Comparison of ENCODE assay signal across 8 cellular contexts in the genomic region with DNA sequence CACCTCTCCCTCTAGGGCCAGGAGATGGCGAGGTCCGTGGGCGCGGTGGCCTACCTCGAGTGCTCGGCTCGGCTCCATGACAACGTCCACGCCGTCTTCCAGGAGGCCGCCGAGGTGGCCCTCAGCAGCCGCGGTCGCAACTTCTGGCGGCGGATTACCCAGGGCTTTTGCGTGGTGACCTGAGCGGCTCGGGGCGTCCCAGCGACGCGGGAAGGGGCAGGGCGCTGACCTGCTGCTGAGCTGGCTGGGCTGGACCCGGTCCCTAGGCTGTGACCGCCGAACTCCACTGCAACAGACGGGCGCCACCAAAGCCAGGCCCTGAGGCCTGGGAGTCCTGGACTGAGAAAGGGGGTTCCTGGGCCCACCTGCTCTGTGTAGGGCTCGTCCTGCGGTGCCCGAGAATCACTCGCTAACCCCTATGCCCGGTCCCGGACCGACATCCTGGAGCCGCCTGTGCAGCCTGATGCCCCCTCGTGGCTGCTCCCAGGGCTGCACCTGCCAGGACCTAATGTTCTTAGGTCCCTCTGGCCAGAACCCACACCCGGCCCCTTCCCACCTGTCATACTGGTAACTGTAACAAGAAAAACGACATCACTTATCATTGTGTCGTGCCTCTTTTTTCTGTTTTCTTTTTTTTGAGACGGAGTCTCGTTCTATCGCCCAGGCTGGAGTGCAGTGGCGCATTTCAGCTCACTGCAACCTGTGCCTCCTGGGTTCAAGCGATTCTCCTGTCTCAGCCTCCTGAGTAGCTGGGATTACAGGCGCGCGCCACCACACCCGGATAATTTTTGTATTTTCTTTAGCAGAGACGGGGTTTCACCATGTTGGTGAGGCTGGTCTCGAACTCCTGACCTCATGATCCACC. TPM values are rescaled to one million over a fixed set of nuclear protein-coding genes. Genes with fewer than 3 reads are reported as not detected.
DNase-seq lines count a peak whose midpoint lies in the region; ATAC-seq and TF ChIP-seq lines count a peak whose summit lies in the region.

No MANE protein-coding gene starts in this region.

- H3K9ac ChIP-seq in smooth muscle cell (ENCODE audit: low read depth), result no peak overlapping the region

- peaks cover 14% of the 10 kb centered on the region for H3K4me1 Mint-ChIP-seq in CD14-positive monocyte

- H3K27me3 ChIP-seq in iPS DF 6.9 (ENCODE audit: control insufficient read depth, insufficient read depth, low read length), result no peaks in the 10 kb centered on the region
- H3K27me3 ChIP-seq in smooth muscle cell (ENCODE audit: low read depth), result no peaks in the 10 kb centered on the region

- H2AFZ ChIP-seq in smooth muscle cell (ENCODE audit: low read depth), result no peak overlapping the region

- H3K4me1 ChIP-seq in iPS DF 6.9 (ENCODE audit: control insufficient read depth, insufficient read depth, low read length), result no peaks in the 10 kb centered on the region
- H3K4me1 ChIP-seq in smooth muscle cell (ENCODE audit: low read depth), result no peaks in the 10 kb centered on the region

- peaks cover 4% of the 10 kb centered on the region for H3F3A ChIP-seq in smooth muscle cell (ENCODE audit: low read depth)

- in situ Hi-C loops in astrocyte of the cerebellum (cut with HindIII; ENCODE audit: low sequenced_read_pairs), result no loop called here

- H3K36me3 ChIP-seq in iPS DF 6.9 (ENCODE audit: control insufficient read depth, insufficient read depth, low read length) (no peaks in the 10 kb centered on the region), smooth muscle cell (ENCODE audit: low read depth) (no peaks in the 10 kb centered on the region)

- H3K27me3 Mint-ChIP-seq in CD14-positive monocyte (ENCODE audit: low read depth in 3 of 3), result peaks cover 12 to 32% (median 30%) of the 10 kb centered on the region in 3 donors

- DNase-seq in CD14-positive monocyte (ENCODE audit: low spot score), result peak; percentile 71
- peak in 63 of 76 experiments; percentile 6 to 78 (median 51) for DNase-seq in HUDEP-2 (lab: John Stamatoyannopoulos, UW; ENCODE audit: unreplicated experiment in 76 of 76)
- peak; percentile 35 for DNase-seq in T-helper 22 cell (ENCODE audit: low read depth)
- DNase-seq in astrocyte of the cerebellum (ENCODE audit: low read depth), result peak; percentile 38
- DNase-seq in iPS DF 6.9 (ENCODE audit: low read depth, low spot score), result no peak
- peak; percentile 21 for DNase-seq in smooth muscle cell (lab: John Stamatoyannopoulos, UW; ENCODE audit: unreplicated experiment)
- DNase-seq in cortex of kidney (lab: John Stamatoyannopoulos, UW), result no peak

- H4K20me1 ChIP-seq in smooth muscle cell (ENCODE audit: low read depth), result no peaks in the 10 kb centered on the region

- no peak overlapping the region for H3K27ac ChIP-seq in iPS DF 6.9 (ENCODE audit: low read length)
- H3K27ac ChIP-seq in smooth muscle cell (ENCODE audit: low read depth), result no peak overlapping the region

- WGBS in iPS DF 6.9 (ENCODE audit: insufficient coverage, insufficient read length), result no CpG with 5 or more reads among the region's 53 CpGs
- WGBS in smooth muscle cell (ENCODE audit: low lambda C conversion rate), result 48% methylated on average over 52 of the region's 53 CpGs

- TF ChIP-seq CTCF in CD14-positive monocyte (IDR thresholded peaks at IDR 0.05) (peak; percentile 91), astrocyte of the cerebellum (IDR thresholded peaks at IDR 0.05; ENCODE audit: low read depth, low read length, missing control alignments) (peak; percentile 92), smooth muscle cell (IDR thresholded peaks at IDR 0.05; ENCODE audit: borderline replicate concordance, insufficient read depth, poor library complexity, severe bottlenecking) (peak; percentile 82)

- H3K9me3 Mint-ChIP-seq in CD14-positive monocyte, result peaks cover 0 to 6% (median 0%) of the 10 kb centered on the region in 7 donors

- H3K4me3 ChIP-seq in astrocyte of the cerebellum (ENCODE audit: low read depth, low read length) (peak overlapping the region; percentile 9), iPS DF 6.9 (ENCODE audit: low read length) (peak overlapping the region; percentile 29; the same call in 1 of the 2 replicates), smooth muscle cell (no peak overlapping the region)

- no peaks in the 10 kb centered on the region for H3K9me3 ChIP-seq in iPS DF 6.9 (ENCODE audit: control insufficient read depth, insufficient read depth, low read length)
- no peaks in the 10 kb centered on the region for H3K9me3 ChIP-seq in smooth muscle cell (replicated peaks; ENCODE audit: low read depth)

- intact Hi-C loops in CD14-positive monocyte (cut with micrococcal nuclease), result no loop called here

- no peaks in the 10 kb centered on the region for H3K36me3 Mint-ChIP-seq in CD14-positive monocyte

- no peak for ATAC-seq in HG03571 (IDR thresholded peaks at IDR 0.05; ENCODE audit: unreplicated experiment)

- H3K4me3 Mint-ChIP-seq in CD14-positive monocyte, result peak overlapping the region; percentile 64 to 81

- H3K79me2 ChIP-seq in smooth muscle cell (ENCODE audit: low read depth), result no peaks in the 10 kb centered on the region

- H3K4me2 ChIP-seq in smooth muscle cell, result peak overlapping the region; percentile 65

- peak overlapping the region in 3 of 7 donors; percentile 36 to 46 (median 40) for H3K27ac Mint-ChIP-seq in CD14-positive monocyte

RNA-seq across cellular contexts. Expression of gene RHOD, which starts 15.0 kb away (rescaled TPM):
- polyA plus RNA-seq in CD14-positive monocyte (not detected), smooth muscle cell (38.9 and 63.6 TPM in 2 replicates)
- 25.7 and 28.4 TPM in 2 replicates for total RNA-seq in smooth muscle cell

RNA-seq across cellular contexts. Expression of gene KDM2A, which starts 47.4 kb away (rescaled TPM):
- polyA plus RNA-seq in CD14-positive monocyte (1 to 10 TPM; 2.6 to 3.9 TPM), smooth muscle cell (18.9 and 21.6 TPM in 2 replicates)
- total RNA-seq in smooth muscle cell, result 42.0 and 44.9 TPM in 2 replicates

RNA-seq across cellular contexts. Expression of gene SYT12, which starts 48.7 kb away (rescaled TPM):
- polyA plus RNA-seq in CD14-positive monocyte, result not detected
- 0.67 and 2.1 TPM in 2 replicates for total RNA-seq in smooth muscle cell
- polyA plus RNA-seq in smooth muscle cell, result 3.4 and 4.9 TPM in 2 replicates

Comparison
In these comparisons a context has a peak if more than half of its experiments do, and no peak if none do; other contexts are left out.
1. DNase-seq: peak in CD14-positive monocyte (single experiment), HUDEP-2 (63 of 76), T-helper 22 cell (single experiment), astrocyte of the cerebellum (single experiment) and smooth muscle cell (single experiment); none in iPS DF 6.9 (single experiment) and cortex of kidney (single experiment).
2. RNA of gene RHOD, which starts 15.0 kb away (polyA plus RNA-seq): 38.9 to 63.6 TPM in smooth muscle cell; not detected in CD14-positive monocyte; every median in the first group is over 10 times any median in the second.
3. Peak in every context shown above with its lines, with median percentiles within 50 percentile points of each other: CTCF ChIP-seq.